34 cellular contexts compared by ENCODE assay signal in the genomic region with DNA sequence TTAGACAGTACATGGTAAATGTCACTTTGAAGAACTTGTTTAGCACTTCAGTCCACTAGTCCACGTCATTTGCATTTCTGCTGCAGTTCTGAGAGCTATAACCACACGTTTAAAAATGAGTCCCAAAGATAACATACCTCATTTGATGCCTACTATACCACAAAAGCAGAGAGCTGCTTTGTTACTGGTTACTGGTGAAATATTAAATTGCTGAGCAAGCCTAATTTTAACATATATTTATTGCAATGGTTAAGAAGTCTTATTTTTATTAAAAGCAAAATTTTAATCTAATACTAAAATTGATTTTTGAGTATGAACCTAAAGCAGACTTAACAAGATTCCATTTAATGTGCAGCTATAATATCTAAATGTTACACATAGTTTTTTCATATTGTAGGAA.
"Had no signal": no experiment of that assay in that cellular context is flagged by ENCODE, and none has a peak within 500 bp of the region (broad histone marks: within the 10 kb centered on the region; RNA-seq: fewer than 3 reads in every experiment).

No MANE protein-coding gene starts in this region.

- H3K4me3 ChIP-seq: MG63 had no signal

- DNase-seq: Karpas-422, Kasumi-1, MG63, MM.1S, MV-4-11, NCI-H1048, NCI-H1092, NCI-H1092 treated with DMSO at 0.1 percent for 48 hours, NCI-H1105, NCI-H1105 treated with DMSO at 0.1 percent for 48 hours, NCI-H1417, NCI-H1417 treated with DMSO at 0.1 percent for 48 hours, NCI-H1436, NCI-H1436 treated with DMSO at 0.1 percent for 48 hours, NCI-H146, NCI-H1694, NCI-H1694 treated with DMSO at 0.1 percent for 48 hours, NCI-H187, NCI-H187 treated with DMSO at 0.1 percent for 48 hours, NCI-H1930, NCI-H2029, NCI-H2029 treated with DMSO at 0.1 percent for 48 hours, NCI-H2081, NCI-H2081 treated with DMSO at 0.1 percent for 48 hours, NCI-H2107, NCI-H2171, NCI-H2171 treated with DMSO at 0.1 percent for 48 hours, NCI-H2227 treated with DMSO at 0.1 percent for 48 hours, NCI-H226, NCI-H345, NCI-H446, NCI-H446 treated with DMSO at 0.1 percent for 48 hours, NCI-H510A, NCI-H510A treated with DMSO at 0.1 percent for 48 hours had no signal

- H3K9me3 ChIP-seq: MG63 had no signal

- H3K36me3 ChIP-seq: MG63 had no signal

- H3K27me3 ChIP-seq: MG63 had no signal
